8 cellular contexts compared by ENCODE assay signal in the genomic region with DNA sequence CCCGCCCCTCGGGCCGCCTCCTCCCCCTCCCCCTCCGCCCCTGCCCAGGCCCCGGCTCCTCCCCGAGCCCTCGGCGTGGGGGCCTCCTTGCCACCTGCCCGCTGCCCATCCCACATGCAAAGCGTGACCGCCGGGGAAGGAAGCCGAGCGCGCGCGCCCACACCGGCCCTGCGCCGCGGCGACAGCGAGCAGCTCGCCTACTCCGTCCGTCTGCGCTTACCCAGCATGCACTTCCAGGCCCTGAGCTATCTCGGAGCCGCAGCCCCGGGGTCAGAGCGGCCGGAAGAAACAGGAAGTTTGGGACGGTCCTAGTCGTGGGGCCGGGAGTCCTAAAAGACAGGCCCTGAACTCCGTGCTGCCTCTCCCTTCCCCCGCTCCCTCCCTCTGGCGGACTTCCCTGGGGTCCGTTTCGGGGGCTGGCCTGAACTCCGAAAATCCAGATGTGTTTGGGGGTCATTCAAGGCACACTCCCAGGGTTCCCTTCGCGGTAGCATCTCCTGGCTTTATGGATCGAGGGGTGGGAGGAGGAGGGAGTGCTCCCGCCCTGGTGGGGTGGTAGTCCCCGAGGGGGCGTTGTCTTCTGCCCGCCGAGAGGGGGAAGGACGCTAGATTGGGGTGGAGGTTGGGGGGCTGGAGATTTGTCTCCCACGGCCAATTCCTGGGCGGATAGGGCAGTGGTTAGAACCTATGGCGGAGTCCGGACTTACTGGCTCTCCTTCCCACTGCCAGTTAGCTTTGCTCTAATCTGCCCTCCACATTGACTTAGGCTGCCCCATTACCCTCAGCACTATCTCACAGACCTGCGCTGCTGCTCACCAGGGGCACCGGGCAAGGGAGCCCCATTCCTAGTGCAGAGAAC. TPM values are rescaled to one million over a fixed set of nuclear protein-coding genes. Genes with fewer than 3 reads are reported as not detected.
DNase-seq lines count a peak whose midpoint lies in the region; ATAC-seq, FAIRE-seq and TF ChIP-seq lines count a peak whose summit lies in the region.

No MANE protein-coding gene starts in this region.

- peaks cover 5 to 8% (median 8%) of the 10 kb centered on the region in 3 donors for H3K27me3 Mint-ChIP-seq in immature natural killer cell (ENCODE audit: low read depth in 3 of 3)

- no peaks in the 10 kb centered on the region for H3K36me3 ChIP-seq in GM12878 (ENCODE audit: control insufficient read depth in 2 of 2, insufficient read depth in 2 of 2, low read length in 1 of 2)

- H3K79me2 ChIP-seq in GM12878 (ENCODE audit: control insufficient read depth, insufficient read depth, low read length): no peaks in the 10 kb centered on the region

- no TSS peak for BruUV-seq in GM12878 (replicated peaks; lab: Mats Ljungman, UMichigan)

- DNase-seq in EH (ENCODE audit: low read depth): peak; percentile 65
- peak; percentile 34 for DNase-seq in GM12878 (ENCODE audit: low read depth, low spot score)
- DNase-seq in immature natural killer cell: peak; percentile 54 to 56 (median 55)
- DNase-seq in stimulated activated CD4-positive, alpha-beta T cell treated with anti-CD3 and anti-CD28 coated beads, Interleukin-1b, Interleukin-23, amount 100 ng/mL, for 4 hours (ENCODE audit: low read depth in 2 of 2): peak; percentile 18 to 29
- no peak for DNase-seq in superior temporal gyrus (ENCODE audit: extremely low spot score)

- H3K27me3 ChIP-seq in GM12878 (replicated peaks in 1 of 2; ENCODE audit: control insufficient read depth in 2 of 2, insufficient read depth in 2 of 2, low read length in 1 of 2): no peaks in the 10 kb centered on the region

- peaks cover 0 to 4% (median 0%) of the 10 kb centered on the region in 6 donors for H3K9me3 Mint-ChIP-seq in immature natural killer cell

- peaks cover 7% of the 10 kb centered on the region for H3K4me1 ChIP-seq in GM12878 (ENCODE audit: control insufficient read depth, insufficient read depth, low read length)

- no peaks in the 10 kb centered on the region for H4K20me1 ChIP-seq in GM12878 (ENCODE audit: control insufficient read depth, insufficient read depth)

- POLR2A ChIA-PET in GM12878 (lab: Charles Lee): no interaction called here

- H2AFZ ChIP-seq in GM12878 (ENCODE audit: control insufficient read depth, low read depth, low read length): peak overlapping the region; percentile 75

- SMC1A ChIA-PET in GM12878 (lab: Charles Lee; ENCODE audit: uncharacterized antibody, unreplicated experiment): interaction anchor here (1.0 to 1.3 kb wide), 2 partner anchors 69 to 71 kb away, joined by 3 read pairs; no protein-coding TSS in a partner anchor

- H3K9ac ChIP-seq in GM12878 (ENCODE audit: control insufficient read depth, insufficient read depth, low read length): peak overlapping the region; percentile 69

- peaks cover 0 to 3% (median 0%) of the 10 kb centered on the region in 3 donors for H3K36me3 Mint-ChIP-seq in immature natural killer cell

- peak overlapping the region; percentile 69 for H3K4me2 ChIP-seq in GM12878 (ENCODE audit: control insufficient read depth, insufficient read depth)

- no peak for TF ChIP-seq RAD21 in GM12878 (IDR thresholded peaks at IDR 0.05; ENCODE audit: insufficient read depth, low read depth, low read length)

- H3K9me3 ChIP-seq in GM12878 (replicated peaks; ENCODE audit: control insufficient read depth, insufficient read depth, low read length): no peaks in the 10 kb centered on the region

- H3K27ac Mint-ChIP-seq in immature natural killer cell: peak overlapping the region in 2 of 6 donors; percentile 23 to 51

- peaks cover 31 to 48% of the 10 kb centered on the region in 2 donors for H3K4me1 Mint-ChIP-seq in immature natural killer cell

- TF ChIP-seq CTCF in GM12878 (IDR thresholded peaks at IDR 0.05 in 2 of 3, conservative IDR thresholded peaks at IDR 0.05 in 1 of 3; ENCODE audit: control insufficient read depth in 2 of 3, extremely low read depth in 1 of 3, insufficient read depth in 1 of 3, low read depth in 3 of 3, low read length in 3 of 3): no peak

- peak overlapping the region; percentile 64 to 73 (median 70) for H3K4me3 Mint-ChIP-seq in immature natural killer cell

- in situ Hi-C loops in GM12878 (cut with MboI): no loop called here

- peak overlapping the region; percentile 35; the same call in 1 of the 2 replicates for H3K27ac ChIP-seq in GM12878 (ENCODE audit: control insufficient read depth, insufficient read depth)

- peak; percentile 78 for ATAC-seq in GM19468 (IDR thresholded peaks at IDR 0.05; ENCODE audit: extremely low read depth, unreplicated experiment)
- ATAC-seq in HG03565 (IDR thresholded peaks at IDR 0.05; ENCODE audit: unreplicated experiment): peak; percentile 67
- ATAC-seq in GM12878: peak; percentile 82

- TF ChIP-seq POLR2A in Raji (IDR thresholded peaks at IDR 0.05; ENCODE audit: insufficient read depth, low read depth, low read length) (peak; percentile 72), GM12878 (IDR thresholded peaks at IDR 0.05; ENCODE audit: low read depth, low read length) (peak; percentile 78)

- no peak for TF ChIP-seq EP300 in GM12878 (IDR thresholded peaks at IDR 0.05; ENCODE audit: borderline replicate concordance in 1 of 2, control insufficient read depth in 1 of 2, low read depth in 2 of 2, low read length in 2 of 2)

- peak overlapping the region; percentile 61; the same call in 1 of the 2 replicates for H3K4me3 ChIP-seq in GM12878

- intact Hi-C loops in GM12878 (cut with micrococcal nuclease; ENCODE audit: unreplicated experiment): no loop called here

- RAD21 ChIA-PET in GM12878 (lab: Charles Lee; ENCODE audit: unreplicated experiment): no interaction called here

- FAIRE-seq in GM12878 (lab: Jason Lieb, UNC): peak; percentile 13

- CTCF ChIA-PET in GM12878 (lab: Yijun Ruan, JAX): interaction anchor here (0.9 to 1.5 kb wide), 2 partner anchors 12 to 22 kb away, joined by 3 read pairs; no protein-coding TSS in a partner anchor

- WGBS in GM12878 (ENCODE audit: insufficient coverage, insufficient replicate concordance, low lambda C conversion rate, missing lambda C conversion rate): 32% methylated on average over 31 of the region's 56 CpGs

TF ChIP-seq in GM12878, 131 proteins besides CTCF, POLR2A, EP300 and RAD21 (continues in another document):
- no peak for TF ChIP-seq FOS (IDR thresholded peaks at IDR 0.05; ENCODE audit: borderline replicate concordance, extremely low read depth, insufficient read length)
- no peak for TF ChIP-seq ZNF274 (IDR thresholded peaks at IDR 0.05; ENCODE audit: insufficient read depth, insufficient read length)
- TF ChIP-seq BHLHE40 (IDR thresholded peaks at IDR 0.05; ENCODE audit: borderline replicate concordance in 1 of 2, low read depth in 2 of 2, low read length in 1 of 2): peak; percentile 28 to 82; a peak in 2 of 4 replicates
- TF ChIP-seq MYB (IDR thresholded peaks at IDR 0.05; ENCODE audit: borderline replicate concordance, low read depth, low read length): no peak
- no peak for TF ChIP-seq RAD51 (IDR thresholded peaks at IDR 0.05)
- TF ChIP-seq SMARCA5 (IDR thresholded peaks at IDR 0.05): no peak
- no peak for TF ChIP-seq ZBED1 (IDR thresholded peaks at IDR 0.05; ENCODE audit: borderline replicate concordance)
- no peak for TF ChIP-seq TBL1XR1 (IDR thresholded peaks at IDR 0.05; ENCODE audit: low read depth, low read length)

RNA-seq across cellular contexts. Expression of a gene that starts 25.0 kb away (rescaled TPM):
- 4.6 and 5.5 TPM in 2 replicates for total RNA-seq in GM12878 (2013; cell fraction: nucleolus; rRNA removed)
- 0.51 and 0.76 TPM in 2 replicates for total RNA-seq in GM12878 (2014; rRNA removed)
- total RNA-seq in GM12878 (2014; rRNA removed; fragmentation: Illumina TruSeq; extraction: Trizol): 0.63 and 0.64 TPM in 2 replicates
- 6.1 and 7.2 TPM in 2 replicates for total RNA-seq in GM12878 (2021)
- 0.55 TPM for polyA plus RNA-seq in GM12878 (2011; ENCODE audit: low read depth)
- 0.14 and 0.27 TPM in 2 replicates for polyA plus RNA-seq in GM12878 (2011; rRNA removed)
- 0.33 and 0.63 TPM in 2 replicates for polyA plus RNA-seq in GM12878 (2011; cell fraction: cytosol; rRNA removed)
- 1.5 and 1.6 TPM in 2 replicates for polyA plus RNA-seq in GM12878 (2011; cell fraction: nucleus; rRNA removed)
- 1.9 and 2.3 TPM in 2 replicates for polyA plus RNA-seq in GM12878 (2012)
- polyA plus RNA-seq in GM12878 (2014; fragmentation: Illumina TruSeq; extraction: Trizol): 2.3 and 2.9 TPM in 2 replicates
- polyA plus RNA-seq in GM12878 (2014; fragmentation: Nextera tagmentation; extraction: Ambion mirVana): under 1 TPM; 0.16 to 0.22 TPM
- polyA plus RNA-seq in GM12878 (2014; rRNA removed): 1.3 and 1.6 TPM in 2 replicates
- polyA plus RNA-seq in GM12878 (2016; fragmentation: Nextera tagmentation; extraction: Ambion mirVana): 1 to 10 TPM; 1.4 to 1.7 TPM
- 0.51 and 1.1 TPM in 2 replicates for polyA minus RNA-seq in GM12878 (2011; rRNA and poly(A)+ RNA removed)
- polyA minus RNA-seq in GM12878 (2011; cell fraction: cytosol; rRNA and poly(A)+ RNA removed): 1.0 and 1.6 TPM in 2 replicates
- 0.85 and 1.4 TPM in 2 replicates for polyA minus RNA-seq in GM12878 (2011; cell fraction: nucleus; rRNA and poly(A)+ RNA removed)
- polyA plus RNA-seq in immature natural killer cell: 1 to 10 TPM in 1 of 3 donors, under 1 TPM in 1, not detected in 1; 0.59 to 2.8 TPM

RNA-seq across cellular contexts. Expression of a gene that starts 51.5 kb away (rescaled TPM):
- total RNA-seq in GM12878 (2013; cell fraction: nucleolus; rRNA removed): 13.8 and 16.3 TPM in 2 replicates
- total RNA-seq in GM12878 (2014; rRNA removed) (25.9 and 28.4 TPM in 2 replicates), GM12878 (2014; rRNA removed; fragmentation: Illumina TruSeq; extraction: Trizol) (44.7 and 46.7 TPM in 2 replicates), GM12878 (2021) (31.5 and 32.5 TPM in 2 replicates)
- polyA plus RNA-seq in GM12878 (2011; ENCODE audit: low read depth): 15.4 TPM
- polyA plus RNA-seq in GM12878 (2011; rRNA removed) (23.2 and 29.7 TPM in 2 replicates), GM12878 (2014; fragmentation: Illumina TruSeq; extraction: Trizol) (45.6 and 49.8 TPM in 2 replicates), GM12878 (2014; fragmentation: Nextera tagmentation; extraction: Ambion mirVana) (10 to 100 TPM; 16.9 to 25.4 TPM), GM12878 (2014; rRNA removed) (26.4 and 30.4 TPM in 2 replicates), GM12878 (2016; fragmentation: Nextera tagmentation; extraction: Ambion mirVana) (10 to 100 TPM; 32.5 to 32.8 TPM), immature natural killer cell (10 to 100 TPM in 1 of 3 donors, 1 to 10 TPM in 2; 1.9 to 10.8 (median 5.5) TPM)
- polyA plus RNA-seq in GM12878 (2011; cell fraction: cytosol; rRNA removed): 12.5 and 13.6 TPM in 2 replicates
- 13.5 and 20.6 TPM in 2 replicates for polyA plus RNA-seq in GM12878 (2011; cell fraction: nucleus; rRNA removed)
- polyA plus RNA-seq in GM12878 (2012): 15.7 and 21.1 TPM in 2 replicates
- 11.1 and 15.4 TPM in 2 replicates for polyA minus RNA-seq in GM12878 (2011; rRNA and poly(A)+ RNA removed)
- polyA minus RNA-seq in GM12878 (2011; cell fraction: cytosol; rRNA and poly(A)+ RNA removed): 8.2 and 8.3 TPM in 2 replicates
- polyA minus RNA-seq in GM12878 (2011; cell fraction: nucleus; rRNA and poly(A)+ RNA removed): 2.2 and 5.6 TPM in 2 replicates
